In the genomic region with DNA sequence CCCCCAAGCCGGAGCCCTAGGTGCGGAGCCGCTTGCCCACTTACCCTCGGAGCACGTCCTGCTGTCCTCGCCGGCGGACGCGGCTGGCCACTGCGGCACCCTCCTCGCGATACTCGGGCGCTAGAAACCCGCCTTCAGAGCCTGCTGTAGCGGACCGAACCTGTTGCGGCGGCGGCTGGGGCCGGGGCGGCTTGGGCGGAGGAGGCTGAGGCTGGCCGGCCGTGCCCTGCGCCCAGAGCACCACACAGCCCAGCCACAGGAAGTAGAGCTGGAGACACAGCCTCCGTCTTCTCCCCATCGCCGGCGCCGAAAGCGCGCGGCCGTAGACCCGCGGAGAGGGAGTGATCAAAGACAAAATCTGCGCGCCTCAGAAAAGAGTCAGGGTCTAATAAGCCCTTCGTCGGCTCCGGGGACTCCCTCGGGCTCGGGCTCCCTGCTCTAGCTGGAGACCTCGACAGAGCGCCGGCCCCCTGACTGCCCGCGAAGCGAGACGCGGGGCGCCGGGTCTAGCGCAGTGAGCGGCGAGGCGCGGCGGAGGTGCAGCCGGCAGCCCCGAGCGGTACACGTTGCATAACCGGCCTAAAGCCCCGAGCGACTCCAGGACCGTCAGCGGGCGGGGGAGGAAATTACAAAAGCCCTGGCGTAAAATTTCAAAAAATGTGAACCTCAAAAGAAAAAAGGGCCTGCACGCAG, we compare ENCODE assay signal across 8 cellular contexts. TPM values are rescaled to one million over a fixed set of nuclear protein-coding genes. Genes with fewer than 3 reads are reported as not detected.
DNase-seq lines count a peak whose midpoint lies in the region; ATAC-seq, FAIRE-seq and TF ChIP-seq lines count a peak whose summit lies in the region.

No MANE protein-coding gene starts in this region.

- no peak overlapping the region for H3K4me2 ChIP-seq in PC-9

- no peaks in the 10 kb centered on the region for H3K9me2 ChIP-seq in PC-9 (ENCODE audit: insufficient read depth)

- DNase-seq in COLO668 (lab: John Stamatoyannopoulos, UW; ENCODE audit: unreplicated experiment) (peak; percentile 55), brain microvascular endothelial cell (peak; percentile 41), kidney (peak; percentile 71), testis (peak; percentile 30), PC-9 (no peak), kidney glomerular epithelial cell (lab: John Stamatoyannopoulos, UW) (no peak)

- H3K9ac ChIP-seq in HUES48 (ENCODE audit: low read depth, low read length) (peak overlapping the region; percentile 48; the same call in 1 of the 2 replicates), kidney (ENCODE audit: low read length in 2 of 2) (peak overlapping the region in 1 of 2 donors; percentile 19)

- BruUV-seq in PC-9 (replicated peaks; lab: Mats Ljungman, UMichigan) = no TSS peak

- intact Hi-C loops in kidney (cut with DNase I) = no loop called here
- intact Hi-C loops in testis (cut with DNase I; ENCODE audit: low total_unique reads) = no loop called here
- intact Hi-C loops in PC-9 (cut with micrococcal nuclease; ENCODE audit: unreplicated experiment) = no loop called here

- H3K9me3 ChIP-seq in HUES48 (ENCODE audit: control insufficient read depth, insufficient read depth, low read length) (no peaks in the 10 kb centered on the region), kidney (ENCODE audit: control insufficient read depth in 1 of 2, low read length in 2 of 2) (no peaks in the 10 kb centered on the region), testis (no peaks in the 10 kb centered on the region), PC-9 (ENCODE audit: insufficient read depth, low read depth) (no peaks in the 10 kb centered on the region)

- TF ChIP-seq CTCF in brain microvascular endothelial cell (IDR thresholded peaks at IDR 0.05; ENCODE audit: low read depth, low read length, missing control alignments) = no peak
- no peak for TF ChIP-seq CTCF in kidney (IDR thresholded peaks at IDR 0.05; ENCODE audit: borderline replicate concordance, extremely low read depth, insufficient read depth)
- no peak for TF ChIP-seq CTCF in testis (IDR thresholded peaks at IDR 0.05)
- TF ChIP-seq CTCF in PC-9 (conservative IDR thresholded peaks at IDR 0.05) = no peak

- H3K36me3 ChIP-seq in HUES48 (ENCODE audit: control insufficient read depth, insufficient read depth, low read length) = no peaks in the 10 kb centered on the region
- H3K36me3 ChIP-seq in brain microvascular endothelial cell (replicated peaks) = no peaks in the 10 kb centered on the region
- no peaks in the 10 kb centered on the region for H3K36me3 ChIP-seq in kidney (ENCODE audit: control insufficient read depth in 1 of 2, insufficient read depth in 2 of 2, low read length in 2 of 2)
- H3K36me3 ChIP-seq in testis (ENCODE audit: low read depth, missing control alignments) = no peaks in the 10 kb centered on the region
- H3K36me3 ChIP-seq in PC-9 (ENCODE audit: low read depth) = no peaks in the 10 kb centered on the region

- H2AFZ ChIP-seq in PC-9 = no peak overlapping the region

- H3K27ac ChIP-seq in HUES48 (ENCODE audit: low read depth, low read length) (peak overlapping the region; percentile 41), brain microvascular endothelial cell (peak overlapping the region; percentile 46), kidney (ENCODE audit: low read depth in 2 of 2, low read length in 2 of 2) (no peak overlapping the region), testis (peak overlapping the region; percentile 45 to 53), PC-9 (no peak overlapping the region)

- H3K79me2 ChIP-seq in PC-9 (ENCODE audit: low read depth) = no peaks in the 10 kb centered on the region

- no peaks in the 10 kb centered on the region for H3F3A ChIP-seq in PC-9 (ENCODE audit: insufficient read depth, low read depth)

- no peak for TF ChIP-seq POLR2A in testis (IDR thresholded peaks at IDR 0.05)

- ATAC-seq in GM18873 (IDR thresholded peaks at IDR 0.05; ENCODE audit: low FRiP score, unreplicated experiment) = no peak

- no peaks in the 10 kb centered on the region for H3K4me1 ChIP-seq in HUES48 (ENCODE audit: control insufficient read depth, insufficient read depth, low read length)
- H3K4me1 ChIP-seq in kidney (ENCODE audit: control insufficient read depth in 1 of 2, insufficient read depth in 1 of 2, low read depth in 1 of 2, low read length in 2 of 2) = no peaks in the 10 kb centered on the region
- no peaks in the 10 kb centered on the region for H3K4me1 ChIP-seq in testis
- H3K4me1 ChIP-seq in PC-9 (replicated peaks; ENCODE audit: insufficient read depth) = no peaks in the 10 kb centered on the region

- POLR2A ChIA-PET in PC-9 (lab: Charles Lee; ENCODE audit: unreplicated experiment) = no interaction called here

- H3K4me3 ChIP-seq in HUES48 (ENCODE audit: low read depth, low read length) (peak overlapping the region; percentile 55), brain microvascular endothelial cell (ENCODE audit: low read depth, low read length) (peak overlapping the region; percentile 73), kidney (ENCODE audit: low read length in 2 of 2) (peak overlapping the region in 1 of 2 donors; percentile 43), testis (peak overlapping the region; percentile 58 to 65), PC-9 (no peak overlapping the region)

- peaks cover 57% of the 10 kb centered on the region for H3K27me3 ChIP-seq in HUES48 (ENCODE audit: control insufficient read depth, insufficient read depth, low read length)
- no peaks in the 10 kb centered on the region for H3K27me3 ChIP-seq in brain microvascular endothelial cell (replicated peaks)
- no peaks in the 10 kb centered on the region for H3K27me3 ChIP-seq in testis
- H3K27me3 ChIP-seq in PC-9 (ENCODE audit: insufficient read depth, low read depth) = no peaks in the 10 kb centered on the region

- no peak for FAIRE-seq in kidney (lab: Jason Lieb, UNC)

- CTCF ChIA-PET in PC-9 (lab: Charles Lee) = no interaction called here

- 0% methylated on average over 14 to 73 of the region's 73 CpGs for WGBS in testis, 2 donors

- in situ Hi-C loops in brain microvascular endothelial cell (cut with HindIII; ENCODE audit: low pct_ligation_motif_present, low sequenced_read_pairs) = no loop called here

- no peaks in the 10 kb centered on the region for H4K20me1 ChIP-seq in PC-9 (ENCODE audit: insufficient read depth)

RNA-seq across cellular contexts. Expression of gene FBN2, which starts 0.6 kb away (rescaled TPM):
- 1.0 TPM for total RNA-seq in kidney
- polyA plus RNA-seq in kidney (ENCODE audit: insufficient read depth, low read depth, low replicate concordance) = 0.11 TPM
- 10 to 100 TPM; 13.8 to 17.5 TPM for total RNA-seq in testis
- polyA plus RNA-seq in testis (ENCODE audit: insufficient read depth, low read depth, low replicate concordance) = 22.4 TPM
- 0.08 and 0.22 TPM in 2 replicates for total RNA-seq in PC-9 (2021)

Comparison
In these comparisons a context has a peak if more than half of its experiments do, and no peak if none do; other contexts are left out.
1. DNase-seq: peak in COLO668 (single experiment), brain microvascular endothelial cell (single experiment), kidney (single experiment) and testis (single experiment); none in PC-9 (0 of 2) and kidney glomerular epithelial cell (single experiment).
2. H3K27ac ChIP-seq: peak in HUES48 (single experiment), brain microvascular endothelial cell (single experiment) and testis (2 of 2); none in kidney (0 of 2) and PC-9 (single experiment).